Comparison of ENCODE assay signal across 8 cellular contexts in genomic region chr14:22918809-22919600, GRCh38. TPM values are rescaled to one million over a fixed set of nuclear protein-coding genes. Genes with fewer than 3 reads are reported as not detected.
A peak's percentile ranks its signal among the peaks of the same experiment; 100 is the strongest.
DNase-seq lines count a peak whose midpoint lies in the region; ATAC-seq, FAIRE-seq and TF ChIP-seq lines count a peak whose summit lies in the region.

TSS of gene RBM23 (minus strand) at chr14:22919149.

- no peaks in the 10 kb centered on the region for H3K9me1 ChIP-seq in endothelial cell of umbilical vein (replicated peaks; ENCODE audit: control insufficient read depth, extremely low read depth, insufficient read depth, low read length)

- POLR2A ChIA-PET in OCI-LY7 (lab: Charles Lee) (interaction anchor here (0.5 to 6.3 kb wide), 16 partner anchors 9 to 153 kb away, joined by 3 to 61 read pairs (median 4); partner anchors contain the start of genes HAUS4, LRP10, OXA1L and PRMT5), endothelial cell of umbilical vein (lab: Charles Lee) (interaction anchor here (1.2 to 3.0 kb wide), 3 partner anchors 11 to 176 kb away, joined by 3 to 12 read pairs (median 4); partner anchors contain the start of genes ACIN1, C14orf119 and PRMT5)

- BruUV-seq in OCI-LY7 (replicated peaks; lab: Mats Ljungman, UMichigan) (no TSS peak), endothelial cell of umbilical vein (replicated peaks; lab: Mats Ljungman, UMichigan) (no TSS peak)

- H3K9me3 ChIP-seq in OCI-LY7 (ENCODE audit: low read length) (no peaks in the 10 kb centered on the region), endothelial cell of umbilical vein (replicated peaks; ENCODE audit: control insufficient read depth, insufficient read depth, low read length) (no peaks in the 10 kb centered on the region)

- CTCF ChIA-PET in OCI-LY7 (lab: Charles Lee; ENCODE audit: unreplicated experiment) (interaction anchor here (0.7 kb wide), 1 partner anchor 89 kb away, joined by 3 read pairs; no protein-coding TSS in a partner anchor), endothelial cell of umbilical vein (lab: Charles Lee) (interaction anchor here (0.6 to 3.3 kb wide), 7 partner anchors 11 to 1899 kb away, joined by 3 to 21 read pairs (median 4); partner anchors contain the start of gene PRMT5)

- TF ChIP-seq POLR2A in endothelial cell of umbilical vein (IDR thresholded peaks at IDR 0.05; ENCODE audit: low read depth, low read length), result peak; percentile 67

- peak within 1 kb of the TSS; percentile 82 for H3K4me3 ChIP-seq in OCI-LY7 (ENCODE audit: low read depth, low read length, poor library complexity, severe bottlenecking)
- H3K4me3 ChIP-seq in endothelial cell of umbilical vein (replicated peaks in 1 of 3; ENCODE audit: insufficient read depth in 1 of 3, low read depth in 1 of 3, low read length in 3 of 3), result peak within 1 kb of the TSS; percentile 70 to 90 (median 84)

- peaks cover 75% of the 10 kb centered on the region for H3K36me3 ChIP-seq in OCI-LY7 (ENCODE audit: insufficient read depth, low read length)
- peaks cover 0 to 18% of the 10 kb centered on the region in 2 experiments for H3K36me3 ChIP-seq in endothelial cell of umbilical vein (ENCODE audit: control insufficient read depth in 2 of 2, extremely low read depth in 1 of 2, insufficient read depth in 2 of 2, low read length in 2 of 2)

- H3K27ac ChIP-seq in OCI-LY7 (ENCODE audit: low read depth, low read length, poor library complexity, severe bottlenecking) (peak within 1 kb of the TSS; percentile 78), endothelial cell of umbilical vein (ENCODE audit: insufficient read depth, low read depth, low read length) (peak within 1 kb of the TSS; percentile 96)

- H3K4me1 ChIP-seq in OCI-LY7 (ENCODE audit: insufficient read depth, low read length, poor library complexity, severe bottlenecking) (peaks cover 36% of the 10 kb centered on the region), endothelial cell of umbilical vein (ENCODE audit: control insufficient read depth, extremely low read depth, insufficient read depth, low read length) (peaks cover 12% of the 10 kb centered on the region)

- FAIRE-seq in endothelial cell of umbilical vein (lab: Jason Lieb, UNC), result peak; percentile 100

- H2AFZ ChIP-seq in OCI-LY7 (ENCODE audit: low read length), result peak within 1 kb of the TSS; percentile 74
- peak within 1 kb of the TSS; percentile 63 for H2AFZ ChIP-seq in endothelial cell of umbilical vein (ENCODE audit: low read depth, low read length)

- TF ChIP-seq CTCF in OCI-LY7 (conservative IDR thresholded peaks at IDR 0.05; ENCODE audit: low read length), result no peak
- TF ChIP-seq CTCF in endothelial cell of umbilical vein (IDR thresholded peaks at IDR 0.05; ENCODE audit: extremely low read depth in 1 of 2, insufficient read depth in 1 of 2, low read depth in 1 of 2, low read length in 2 of 2), result no peak

- intact Hi-C loops in OCI-LY7 (cut with micrococcal nuclease; ENCODE audit: unreplicated experiment) (loop anchor here (5.0 kb wide), 1 partner anchor 47 kb away; the partner anchor contains the start of gene LRP10), endothelial cell of umbilical vein (cut with micrococcal nuclease) (loop anchor here (1.0 to 5.0 kb wide), 3 partner anchors 10 to 362 kb away; partner anchors contain the start of gene PRMT5)

- dilution Hi-C loops in endothelial cell of umbilical vein (cut with MboI; ENCODE audit: extremely low pct_ligation_motif_present, low sequenced_read_pairs), result no loop called here

- H3K79me2 ChIP-seq in OCI-LY7 (ENCODE audit: insufficient read depth, low read depth, low read length) (peaks cover 44% of the 10 kb centered on the region), endothelial cell of umbilical vein (ENCODE audit: control insufficient read depth, insufficient read depth, low read length) (peaks cover 27% of the 10 kb centered on the region)

- H3K27me3 ChIP-seq in endothelial cell of umbilical vein (ENCODE audit: control insufficient read depth in 2 of 2, insufficient read depth in 2 of 2, low read length in 2 of 2), result no peaks in the 10 kb centered on the region

- DNase-seq in D341Med (ENCODE audit: low spot score) (peak; percentile 92), HuH-7.5 (ENCODE audit: low spot score) (peak; percentile 35), OCI-LY7 (ENCODE audit: low spot score) (peak; percentile 100), activated T-cell treated with anti-CD3 and anti-CD28 coated beads for 1 hour (ENCODE audit: low read depth) (peak; percentile 100), endothelial cell of umbilical vein (ENCODE audit: low read depth, low spot score) (peak; percentile 100), midbrain (lab: John Stamatoyannopoulos, UW) (peak; percentile 99)
- peak; percentile 98 to 100 for DNase-seq in stimulated activated CD8-positive, alpha-beta memory T cell treated with anti-CD3 and anti-CD28 coated beads, Interleukin-2, amount 100 ng/mL, for 1 hour (ENCODE audit: low read depth in 2 of 2)

- peak; percentile 80 for ATAC-seq in GM21526 (IDR thresholded peaks at IDR 0.05; ENCODE audit: low FRiP score, unreplicated experiment)

- H3K9ac ChIP-seq in endothelial cell of umbilical vein (replicated peaks; ENCODE audit: extremely low read depth, insufficient read depth, low read length), result peak within 1 kb of the TSS; percentile 94

- peak within 1 kb of the TSS; percentile 95 for H3K4me2 ChIP-seq in OCI-LY7 (ENCODE audit: low read length)
- H3K4me2 ChIP-seq in endothelial cell of umbilical vein (ENCODE audit: insufficient read depth, low read length), result peak within 1 kb of the TSS; percentile 87

- H4K20me1 ChIP-seq in OCI-LY7 (ENCODE audit: insufficient read depth, low read length) (no peaks in the 10 kb centered on the region), endothelial cell of umbilical vein (replicated peaks; ENCODE audit: control insufficient read depth, extremely low read depth, insufficient read depth, low read length) (no peaks in the 10 kb centered on the region)

- H3K9me2 ChIP-seq in OCI-LY7 (ENCODE audit: insufficient read depth, low read length), result no peaks in the 10 kb centered on the region

TF ChIP-seq in endothelial cell of umbilical vein, 7 proteins besides CTCF, POLR2A, EP300 and RAD21:
- TF ChIP-seq JUN (IDR thresholded peaks at IDR 0.05; ENCODE audit: borderline replicate concordance, insufficient read depth, insufficient read length, low read depth) (peak; percentile 48), EZH2 (IDR thresholded peaks at IDR 0.05; ENCODE audit: borderline replicate concordance, low read depth, low read length, severe bottlenecking) (no peak), POLR2AphosphoS5 (IDR thresholded peaks at IDR 0.05; ENCODE audit: insufficient read depth, low read depth, low read length) (peak; percentile 81)

RNA-seq across cellular contexts. Expression of gene RBM23, which starts in this region (rescaled TPM):
- 81.0 and 106 TPM in 2 replicates for total RNA-seq in OCI-LY7 (2014; rRNA removed; shearing (Covaris generic))
- total RNA-seq in OCI-LY7 (2022) (90.1 and 91.0 TPM in 2 replicates), endothelial cell of umbilical vein (61.0 and 68.9 TPM in 2 replicates)
- 67.7 and 73.3 TPM in 2 replicates for polyA plus RNA-seq in endothelial cell of umbilical vein
- 61.4 and 66.0 TPM in 2 replicates for polyA plus RNA-seq in endothelial cell of umbilical vein (2011; cell fraction: cytosol; rRNA removed)
- 95.9 and 110 TPM in 2 replicates for polyA plus RNA-seq in endothelial cell of umbilical vein (2011; cell fraction: nucleus; rRNA removed)
- polyA plus RNA-seq in endothelial cell of umbilical vein (2012), result 34.1 and 39.0 TPM in 2 replicates
- polyA minus RNA-seq in endothelial cell of umbilical vein, result 89.3 and 101 TPM in 2 replicates
- 28.7 TPM for polyA minus RNA-seq in endothelial cell of umbilical vein (2011; cell fraction: cytosol; rRNA and poly(A)+ RNA removed)
- 57.6 and 59.9 TPM in 2 replicates for polyA minus RNA-seq in endothelial cell of umbilical vein (2011; cell fraction: nucleus; rRNA and poly(A)+ RNA removed)

Comparison
In these comparisons a context has a peak if more than half of its experiments do, and no peak if none do; other contexts are left out.
1. Peak in every context shown above with its lines: DNase-seq, ATAC-seq, H3K4me3 ChIP-seq and H3K27ac ChIP-seq.
2. DNase-seq: peak in every context shown above with its lines; median percentile 100 in OCI-LY7; 100 in activated T-cell treated with anti-CD3 and anti-CD28 coated beads for 1 hour; 100 in endothelial cell of umbilical vein; 99 in midbrain; 99 in stimulated activated CD8-positive, alpha-beta memory T cell treated with anti-CD3 and anti-CD28 coated beads, Interleukin-2, amount 100 ng/mL, for 1 hour; 92 in D341Med; 35 in HuH-7.5.